20 cellular contexts compared by ENCODE assay signal in genomic region chr17:49690256-49690655, GRCh38. TPM values are rescaled to one million over a fixed set of nuclear protein-coding genes. Genes with fewer than 3 reads are reported as not detected.
DNase-seq lines count a peak whose midpoint lies in the region; ATAC-seq and TF ChIP-seq lines count a peak whose summit lies in the region.
"Had no signal": no experiment of that assay in that cellular context is flagged by ENCODE, and none has a peak within 500 bp of the region (broad histone marks: within the 10 kb centered on the region; RNA-seq: fewer than 3 reads in every experiment).

No MANE protein-coding gene starts in this region.

- 48 to 56% methylated on average over 2 of the region's 2 CpGs for WGBS in gastroesophageal sphincter (ENCODE audit: low coverage in 1 of 2), 2 donors
- 42% methylated on average over 2 of the region's 2 CpGs for WGBS in prostate gland

- in situ Hi-C loops in GM13977 (cut with MboI; ENCODE audit: low pct_unique_long_range_greater_than_20kb, low sequenced_read_pairs, unreplicated experiment): no loop called here

- H3K9me3 Mint-ChIP-seq in CD8-positive, alpha-beta T cell: no peaks in the 10 kb centered on the region
- H3K9me3 Mint-ChIP-seq in HFFc6: no peaks in the 10 kb centered on the region
- no peaks in the 10 kb centered on the region for H3K9me3 Mint-ChIP-seq in progenitor cell of endocrine pancreas (ENCODE audit: low read depth)
- H3K9me3 Mint-ChIP-seq: activated CD4-positive, alpha-beta memory T cell treated with anti-CD3 and anti-CD28 coated beads for 36 hours; activated naive CD4-positive, alpha-beta T cell treated with anti-CD3 and anti-CD28 coated beads for 36 hours; GM23338; mesothelial cell of epicardium; neural progenitor cell had no signal

- no peak for TF ChIP-seq CTCF in CD8-positive, alpha-beta T cell (IDR thresholded peaks at IDR 0.05)
- no peak for TF ChIP-seq CTCF in HFFc6 (IDR thresholded peaks at IDR 0.05)
- no peak for TF ChIP-seq CTCF in gastroesophageal sphincter (IDR thresholded peaks at IDR 0.05)
- no peak for TF ChIP-seq CTCF in prostate gland (IDR thresholded peaks at IDR 0.05)
- TF ChIP-seq CTCF in GM13977 (IDR thresholded peaks at IDR 0.05; ENCODE audit: extremely low read depth, insufficient read depth, missing control alignments): no peak
- no peak for TF ChIP-seq CTCF in progenitor cell of endocrine pancreas (IDR thresholded peaks at IDR 0.05; ENCODE audit: unreplicated experiment)

- H3K4me3 Mint-ChIP-seq in CD8-positive, alpha-beta T cell: peak overlapping the region; percentile 45
- H3K4me3 Mint-ChIP-seq in HFFc6: no peak overlapping the region
- H3K4me3 Mint-ChIP-seq in progenitor cell of endocrine pancreas (ENCODE audit: low read depth): no peak overlapping the region
- H3K4me3 Mint-ChIP-seq: activated CD4-positive, alpha-beta memory T cell treated with anti-CD3 and anti-CD28 coated beads for 36 hours; activated naive CD4-positive, alpha-beta T cell treated with anti-CD3 and anti-CD28 coated beads for 36 hours; GM23338; mesothelial cell of epicardium; neural progenitor cell had no signal

- peaks cover 58% of the 10 kb centered on the region for H3K4me1 ChIP-seq in CD8-positive, alpha-beta T cell (ENCODE audit: insufficient read depth, low read length)
- peaks cover 4 to 60% (median 5%) of the 10 kb centered on the region in 3 donors for H3K4me1 ChIP-seq in gastroesophageal sphincter
- H3K4me1 ChIP-seq in prostate gland (replicated peaks): no peaks in the 10 kb centered on the region

- TF ChIP-seq EP300 in gastroesophageal sphincter (IDR thresholded peaks at IDR 0.05): no peak

- POLR2A ChIA-PET in CD8-positive, alpha-beta T cell (lab: Charles Lee): interaction anchor here (1.6 kb wide), 1 partner anchor 14 kb away, joined by 3 read pairs; no protein-coding TSS in a partner anchor

- H3K36me3 Mint-ChIP-seq in CD8-positive, alpha-beta T cell: peaks cover 10% of the 10 kb centered on the region
- no peaks in the 10 kb centered on the region; the same call in 1 of the 2 replicates for H3K36me3 Mint-ChIP-seq in HFFc6 (ENCODE audit: low read depth)
- no peaks in the 10 kb centered on the region for H3K36me3 Mint-ChIP-seq in progenitor cell of endocrine pancreas (ENCODE audit: insufficient read depth)
- H3K36me3 Mint-ChIP-seq: activated CD4-positive, alpha-beta memory T cell treated with anti-CD3 and anti-CD28 coated beads for 36 hours; mesothelial cell of epicardium; neural progenitor cell had no signal

- no peaks in the 10 kb centered on the region for H3K27me3 ChIP-seq in CD8-positive, alpha-beta T cell (ENCODE audit: insufficient read depth, low read length)
- H3K27me3 ChIP-seq in gastroesophageal sphincter: no peaks in the 10 kb centered on the region
- H3K27me3 ChIP-seq in prostate gland (replicated peaks; ENCODE audit: insufficient read depth): no peaks in the 10 kb centered on the region
- H3K27me3 ChIP-seq: thyroid gland had no signal

- H3K27ac Mint-ChIP-seq in CD8-positive, alpha-beta T cell: peak overlapping the region; percentile 84
- H3K27ac Mint-ChIP-seq in HFFc6 (peak overlapping the region; percentile 33; the same call in 1 of the 2 replicates), progenitor cell of endocrine pancreas (no peak overlapping the region)
- H3K27ac Mint-ChIP-seq: activated CD4-positive, alpha-beta memory T cell treated with anti-CD3 and anti-CD28 coated beads for 36 hours; activated naive CD4-positive, alpha-beta T cell treated with anti-CD3 and anti-CD28 coated beads for 36 hours; GM23338 had no signal

- DNase-seq in CD8-positive, alpha-beta T cell: no peak
- DNase-seq in HFFc6 (no peak), prostate gland (ENCODE audit: low spot score) (no peak), GM13977 (ENCODE audit: low spot score) (no peak), progenitor cell of endocrine pancreas (ENCODE audit: low spot score, unreplicated experiment) (no peak)
- DNase-seq in activated CD8-positive, alpha-beta memory T cell treated with anti-CD3 and anti-CD28 coated beads for 24 hours: no peak
- DNase-seq: activated CD4-positive, alpha-beta memory T cell treated with anti-CD3 and anti-CD28 coated beads for 36 hours; activated naive CD4-positive, alpha-beta T cell treated with anti-CD3 and anti-CD28 coated beads for 36 hours; hypothalamus; Karpas-422; NCI-H1048; NCI-H2029 treated with DMSO at 0.1 percent for 48 hours; NCI-H510A; SHP77; thyroid gland had no signal

- ATAC-seq in CD8-positive, alpha-beta T cell: no peak
- ATAC-seq in gastroesophageal sphincter: no peak
- ATAC-seq in GM18870 (IDR thresholded peaks at IDR 0.05; ENCODE audit: unreplicated experiment): no peak
- ATAC-seq: GM23338 had no signal

- H3K27ac ChIP-seq in CD8-positive, alpha-beta T cell (ENCODE audit: low read depth, low read length): no peak overlapping the region
- H3K27ac ChIP-seq in gastroesophageal sphincter (peak overlapping the region; percentile 83 to 94 (median 90)), prostate gland (peak overlapping the region; percentile 70 to 84)
- H3K27ac ChIP-seq: neural progenitor cell had no signal

- H3K4me3 ChIP-seq in CD8-positive, alpha-beta T cell (ENCODE audit: low read depth, low read length): no peak overlapping the region
- H3K4me3 ChIP-seq in gastroesophageal sphincter (no peak overlapping the region), prostate gland (no peak overlapping the region)
- H3K4me3 ChIP-seq: GM23338, neural progenitor cell, thyroid gland had no signal

- peaks cover 58% of the 10 kb centered on the region for H3K4me1 Mint-ChIP-seq in CD8-positive, alpha-beta T cell (ENCODE audit: low read depth)
- H3K4me1 Mint-ChIP-seq in HFFc6 (ENCODE audit: low read depth) (peaks cover 49% of the 10 kb centered on the region), progenitor cell of endocrine pancreas (ENCODE audit: low read depth) (peaks cover 8% of the 10 kb centered on the region)

- CTCF ChIA-PET in CD8-positive, alpha-beta T cell (lab: Charles Lee): interaction anchor here (2.2 to 31.7 kb wide), 2 partner anchors 10 to 118 kb away, joined by 7 to 542 read pairs; partner anchors contain the start of gene NXPH3

- intact Hi-C loops in CD8-positive, alpha-beta T cell (cut with DNase I, micrococcal nuclease): no loop called here
- intact Hi-C loops in prostate gland (cut with DNase I): loop anchor here (2.0 to 5.0 kb wide), 2 partner anchors 13 to 43 kb away; no protein-coding TSS in a partner anchor

- no peaks in the 10 kb centered on the region for H3K9me3 ChIP-seq in CD8-positive, alpha-beta T cell (ENCODE audit: low read length)
- H3K9me3 ChIP-seq in gastroesophageal sphincter: no peaks in the 10 kb centered on the region
- H3K9me3 ChIP-seq in prostate gland: no peaks in the 10 kb centered on the region
- H3K9me3 ChIP-seq: thyroid gland had no signal

- H3K36me3 ChIP-seq in CD8-positive, alpha-beta T cell (ENCODE audit: insufficient read depth, low read length): no peaks in the 10 kb centered on the region
- H3K36me3 ChIP-seq in gastroesophageal sphincter: no peaks in the 10 kb centered on the region
- H3K36me3 ChIP-seq in prostate gland: no peaks in the 10 kb centered on the region
- H3K36me3 ChIP-seq: neural progenitor cell, thyroid gland had no signal

- TF ChIP-seq POLR2A in gastroesophageal sphincter (IDR thresholded peaks at IDR 0.05) (no peak), prostate gland (IDR thresholded peaks at IDR 0.05) (no peak)

- no peaks in the 10 kb centered on the region for H3K27me3 Mint-ChIP-seq in CD8-positive, alpha-beta T cell (ENCODE audit: low read depth)
- H3K27me3 Mint-ChIP-seq in HFFc6 (ENCODE audit: insufficient read depth): peaks cover 3% of the 10 kb centered on the region
- H3K27me3 Mint-ChIP-seq in progenitor cell of endocrine pancreas: peaks cover 26% of the 10 kb centered on the region
- H3K27me3 Mint-ChIP-seq: activated CD4-positive, alpha-beta memory T cell treated with anti-CD3 and anti-CD28 coated beads for 36 hours had no signal

RNA-seq across cellular contexts. Expression of gene SPOP, which starts 12.4 kb away (rescaled TPM):
- 10 to 100 TPM; 30.5 to 34.3 TPM for total RNA-seq in CD8-positive, alpha-beta T cell
- total RNA-seq in HFFc6 (2021; fragmentation: NEBNext Ultra II Directional; extraction: Animal tissue kit (Norgen Biotek cat#: 25700)): 10 to 100 TPM; 53.2 to 60.6 (median 55.6) TPM
- total RNA-seq in gastroesophageal sphincter (100 to 1,000 TPM; 159 to 268 (median 176) TPM), prostate gland (10 to 100 TPM; 80.8 to 93.0 TPM), progenitor cell of endocrine pancreas (53.7 and 58.0 TPM in 2 replicates)

RNA-seq across cellular contexts. Expression of gene SLC35B1, which starts 17.5 kb away (rescaled TPM):
- total RNA-seq in CD8-positive, alpha-beta T cell: 10 to 100 TPM; 57.7 to 64.2 TPM
- total RNA-seq in HFFc6 (2021; fragmentation: NEBNext Ultra II Directional; extraction: Animal tissue kit (Norgen Biotek cat#: 25700)): 100 to 1,000 TPM in 2 of 6 experiments, 10 to 100 TPM in 4; 78.2 to 117 (median 88.4) TPM
- 10 to 100 TPM; 17.9 to 35.6 (median 19.5) TPM for total RNA-seq in gastroesophageal sphincter
- 10 to 100 TPM; 31.0 to 81.0 TPM for total RNA-seq in prostate gland
- 67.4 and 72.2 TPM in 2 replicates for total RNA-seq in progenitor cell of endocrine pancreas
